ENCODE assay signal across 8 cellular contexts in the genomic region with DNA sequence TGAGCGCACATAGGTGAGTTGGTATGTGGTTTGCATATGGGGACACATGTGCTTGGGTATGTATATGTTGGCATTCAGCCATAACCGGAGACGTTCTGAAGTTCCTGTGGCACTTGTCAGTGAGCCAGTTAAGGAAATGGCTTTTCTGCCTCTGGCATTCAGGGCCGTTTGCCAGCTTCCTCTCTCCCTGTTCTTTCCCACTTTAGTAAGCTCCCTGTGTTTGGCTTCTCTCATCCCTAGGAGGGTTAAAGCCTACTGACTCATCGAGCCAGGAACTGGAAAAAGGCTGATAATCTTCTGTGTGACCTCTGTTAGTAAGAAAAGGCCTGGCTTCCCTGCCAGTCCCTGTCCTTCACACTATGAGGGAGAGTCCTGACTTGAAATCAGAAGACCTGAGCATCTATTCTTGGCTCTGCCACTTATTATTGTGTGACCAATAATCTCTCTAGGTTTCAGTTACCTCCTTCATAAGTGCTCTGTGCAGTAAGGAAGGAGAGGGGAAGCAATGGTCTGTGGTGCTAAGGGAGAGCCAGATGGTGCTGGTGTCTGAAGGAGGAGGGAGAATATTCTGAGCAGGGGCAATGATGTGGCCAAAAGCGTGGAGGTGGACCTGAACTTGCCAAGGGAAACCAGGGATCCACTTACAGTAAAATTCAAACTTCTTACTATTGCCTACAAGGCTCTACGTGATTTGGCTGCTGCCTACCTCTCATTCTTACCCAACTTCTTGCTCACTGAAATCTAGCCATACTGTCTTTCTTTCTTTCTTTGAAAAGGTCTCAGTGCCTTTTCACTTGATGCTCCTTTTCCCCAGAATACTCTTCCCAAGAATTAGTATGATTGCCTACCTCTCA.
DNase-seq lines count a peak whose midpoint lies in the region; ATAC-seq and TF ChIP-seq lines count a peak whose summit lies in the region.
"Had no signal": no experiment of that assay in that cellular context is flagged by ENCODE, and none has a peak within 500 bp of the region (broad histone marks: within the 10 kb centered on the region; RNA-seq: fewer than 3 reads in every experiment).

No MANE protein-coding gene starts in this region.

- no peaks in the 10 kb centered on the region for H3K36me3 Mint-ChIP-seq in nephron (ENCODE audit: low read depth)

- H3K4me1 Mint-ChIP-seq in nephron: peaks cover 11% of the 10 kb centered on the region

- H3K4me3 Mint-ChIP-seq in nephron: no peak overlapping the region
- H3K4me3 Mint-ChIP-seq: T-helper 1 cell treated with Interleukin-12 subunit alpha and Interleukin-12 subunit beta and Interleukin-4 antibody, amounts not matched to agents 30 μg/mL and 1 μg/mL, for 36 hours had no signal

- H3K9me3 Mint-ChIP-seq in nephron: no peaks in the 10 kb centered on the region
- H3K9me3 Mint-ChIP-seq: T-helper 1 cell treated with Interleukin-12 subunit alpha and Interleukin-12 subunit beta and Interleukin-4 antibody, amounts not matched to agents 30 μg/mL and 1 μg/mL, for 36 hours had no signal

- no peak for TF ChIP-seq POLR2A in erythroblast (IDR thresholded peaks at IDR 0.05; ENCODE audit: low read length)

- ATAC-seq in GM18517 (IDR thresholded peaks at IDR 0.05; ENCODE audit: unreplicated experiment) (no peak), GM21447 (IDR thresholded peaks at IDR 0.05; ENCODE audit: unreplicated experiment) (no peak), HG03460 (IDR thresholded peaks at IDR 0.05; ENCODE audit: unreplicated experiment) (no peak)

- no peak overlapping the region for H3K4me3 ChIP-seq in HFF-Myc (replicated peaks; ENCODE audit: low read depth, low read length)

- peak overlapping the region in 2 of 3 experiments; percentile 46 to 49 for H3K27ac Mint-ChIP-seq in nephron
- H3K27ac Mint-ChIP-seq: T-helper 1 cell treated with Interleukin-12 subunit alpha and Interleukin-12 subunit beta and Interleukin-4 antibody, amounts not matched to agents 30 μg/mL and 1 μg/mL, for 36 hours had no signal

- DNase-seq in HFF-Myc (ENCODE audit: extremely low read depth, low read depth) (peak; percentile 94), RPMI8226 (peak; percentile 77), erythroblast (lab: John Stamatoyannopoulos, UW) (peak; percentile 10 to 20)

- H3K27me3 Mint-ChIP-seq in nephron (ENCODE audit: low read depth): no peaks in the 10 kb centered on the region

- TF ChIP-seq CTCF in HFF-Myc (IDR thresholded peaks at IDR 0.05; ENCODE audit: low read depth, low read length, missing control alignments) (no peak), nephron (IDR thresholded peaks at IDR 0.05; ENCODE audit: unreplicated experiment in 3 of 3) (no peak)

Comparison
In these comparisons a context has a peak if more than half of its experiments do, and no peak if none do; other contexts are left out.
1. DNase-seq: peak in every context shown above with its lines; median percentile 94 in HFF-Myc; 77 in RPMI8226; 15 in erythroblast.